In the genomic region with DNA sequence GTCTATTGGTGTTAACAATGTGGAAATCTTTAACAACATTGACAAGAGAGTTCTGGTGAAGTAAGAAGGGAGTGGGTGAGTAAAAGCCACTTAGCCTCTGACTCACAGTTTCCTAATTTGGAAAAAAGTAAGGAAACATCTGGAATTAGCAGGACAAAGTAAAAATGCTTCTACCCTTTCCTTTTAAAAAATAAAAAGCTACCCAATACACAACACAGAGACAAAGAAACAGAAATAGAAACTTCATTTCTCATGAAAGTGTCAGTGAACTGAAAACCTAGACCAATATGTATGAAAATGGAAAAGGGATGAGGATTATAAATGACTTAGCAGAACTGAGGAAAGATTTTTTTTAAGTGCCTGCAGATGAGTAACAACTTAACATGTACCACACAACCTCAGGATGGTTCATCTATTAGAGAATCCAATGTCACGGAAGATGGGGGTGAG, we compare ENCODE assay signal across 15 cellular contexts.
DNase-seq lines count a peak whose midpoint lies in the region; ATAC-seq and TF ChIP-seq lines count a peak whose summit lies in the region.
"Had no signal": no experiment of that assay in that cellular context is flagged by ENCODE, and none has a peak within 500 bp of the region (broad histone marks: within the 10 kb centered on the region; RNA-seq: fewer than 3 reads in every experiment).

No MANE protein-coding gene starts in this region.

- H3K4me3 ChIP-seq in gastroesophageal sphincter (no peak overlapping the region), OCI-LY7 (ENCODE audit: low read depth, low read length, poor library complexity, severe bottlenecking) (no peak overlapping the region)

- H3K36me3 ChIP-seq in gastroesophageal sphincter, result no peaks in the 10 kb centered on the region
- H3K36me3 ChIP-seq in OCI-LY7 (ENCODE audit: insufficient read depth, low read length), result no peaks in the 10 kb centered on the region

- intact Hi-C loops in OCI-LY7 (cut with micrococcal nuclease; ENCODE audit: unreplicated experiment), result no loop called here

- H3K27ac ChIP-seq in gastroesophageal sphincter (peak overlapping the region in 1 of 4 donors; percentile 49), OCI-LY7 (ENCODE audit: low read depth, low read length, poor library complexity, severe bottlenecking) (no peak overlapping the region)
- H3K27ac ChIP-seq: VCaP had no signal

- CTCF ChIA-PET in OCI-LY7 (lab: Charles Lee; ENCODE audit: unreplicated experiment), result no interaction called here

- no peak overlapping the region for H3K4me2 ChIP-seq in OCI-LY7 (ENCODE audit: low read length)

- H3K9me2 ChIP-seq in OCI-LY7 (ENCODE audit: insufficient read depth, low read length), result no peaks in the 10 kb centered on the region

- ATAC-seq in GM21447 (IDR thresholded peaks at IDR 0.05; ENCODE audit: unreplicated experiment), result peak; percentile 49
- ATAC-seq in gastroesophageal sphincter, result peak; percentile 71

- H3K4me1 ChIP-seq in gastroesophageal sphincter (peaks cover under 1 to 26% (median 9%) of the 10 kb centered on the region in 3 donors), OCI-LY7 (ENCODE audit: insufficient read depth, low read length, poor library complexity, severe bottlenecking) (peaks cover 12% of the 10 kb centered on the region)

- H2AFZ ChIP-seq in OCI-LY7 (ENCODE audit: low read length), result no peak overlapping the region

- TF ChIP-seq EP300 in gastroesophageal sphincter (IDR thresholded peaks at IDR 0.05), result no peak

- TF ChIP-seq CTCF in gastroesophageal sphincter (IDR thresholded peaks at IDR 0.05) (no peak), OCI-LY7 (conservative IDR thresholded peaks at IDR 0.05; ENCODE audit: low read length) (no peak)

- no peaks in the 10 kb centered on the region for H3K27me3 ChIP-seq in gastroesophageal sphincter

- TF ChIP-seq POLR2A in gastroesophageal sphincter (IDR thresholded peaks at IDR 0.05), result no peak

- no TSS peak for BruUV-seq in OCI-LY7 (replicated peaks; lab: Mats Ljungman, UMichigan)

- no peaks in the 10 kb centered on the region for H4K20me1 ChIP-seq in OCI-LY7 (ENCODE audit: insufficient read depth, low read length)

- peak; percentile 59 for DNase-seq in AG20443 (ENCODE audit: low spot score)
- DNase-seq in amniotic epithelial cell (ENCODE audit: low read depth), result peak; percentile 23
- no peak for DNase-seq in NCI-H1048 (lab: John Stamatoyannopoulos, UW)
- no peak for DNase-seq in DMS 273 (lab: John Stamatoyannopoulos, UW; ENCODE audit: unreplicated experiment)
- no peak for DNase-seq in OCI-LY7 (ENCODE audit: low spot score)
- no peak for DNase-seq in T-helper 1 cell
- DNase-seq: activated CD8-positive, alpha-beta memory T cell treated with anti-CD3 and anti-CD28 coated beads, Interleukin-2, amount 50 U/mL, for 4 hours; AML-193; DND-41; effector CD4-positive, alpha-beta T cell; NCI-H524 treated with DMSO at 0.1 percent for 48 hours; SIG-M5 had no signal

- no peaks in the 10 kb centered on the region for H3K79me2 ChIP-seq in OCI-LY7 (ENCODE audit: insufficient read depth, low read depth, low read length)

- POLR2A ChIA-PET in OCI-LY7 (lab: Charles Lee), result interaction anchor here (0.7 to 1.9 kb wide), 2 partner anchors 10 to 54 kb away, joined by 3 to 7 read pairs; no protein-coding TSS in a partner anchor

- H3K9me3 ChIP-seq in gastroesophageal sphincter (no peaks in the 10 kb centered on the region), OCI-LY7 (ENCODE audit: low read length) (no peaks in the 10 kb centered on the region)

- 29% methylated on average over 1 of the region's 1 CpG; no CpG with 5 or more reads in 1 of the 2 donors for WGBS in gastroesophageal sphincter (ENCODE audit: low coverage in 1 of 2), 2 donors

Comparison
In these comparisons a context has a peak if more than half of its experiments do, and no peak if none do; other contexts are left out.
1. DNase-seq: peak in AG20443 (single experiment) and amniotic epithelial cell (single experiment); none in NCI-H1048 (single experiment), DMS 273 (single experiment), OCI-LY7 (single experiment) and T-helper 1 cell (0 of 5).